13 cellular contexts compared by ENCODE assay signal in genomic region chr9:88258587-88258986, GRCh38.
DNase-seq lines count a peak whose midpoint lies in the region; ATAC-seq and TF ChIP-seq lines count a peak whose summit lies in the region.
"Had no signal": no experiment of that assay in that cellular context is flagged by ENCODE, and none has a peak within 500 bp of the region (broad histone marks: within the 10 kb centered on the region; RNA-seq: fewer than 3 reads in every experiment).

No MANE protein-coding gene starts in this region.

- H3K9me3 ChIP-seq in left lung (no peaks in the 10 kb centered on the region), thoracic aorta (no peaks in the 10 kb centered on the region)

- peaks cover 51% of the 10 kb centered on the region for H3K4me1 Mint-ChIP-seq in endothelial cell (ENCODE audit: unreplicated experiment)

- H3K4me3 ChIP-seq in left lung (no peak overlapping the region), thoracic aorta (peak overlapping the region; percentile 0), brain microvascular endothelial cell (ENCODE audit: low read depth, low read length) (no peak overlapping the region)

- intact Hi-C loops in left lung (cut with DNase I): no loop called here

- DNase-seq in H4 (ENCODE audit: low spot score): peak; percentile 29
- no peak for DNase-seq in endothelial cell (ENCODE audit: low spot score)
- peak in 1 of 2 donors; percentile 46 for DNase-seq in left lung
- DNase-seq in thoracic aorta (ENCODE audit: low spot score): peak; percentile 6
- no peak for DNase-seq in SHP77 (lab: John Stamatoyannopoulos, UW)
- no peak for DNase-seq in activated naive CD4-positive, alpha-beta T cell treated with anti-CD3 and anti-CD28 coated beads, Interleukin-2, amount 50 U/mL, for 72 hours (ENCODE audit: low spot score in 2 of 2)
- no peak for DNase-seq in brain microvascular endothelial cell
- DNase-seq: CD8-positive, alpha-beta T cell; NCI-H1092 treated with DMSO at 0.1 percent for 48 hours; small intestine had no signal

- no peak for TF ChIP-seq CTCF in endothelial cell (IDR thresholded peaks at IDR 0.05; ENCODE audit: unreplicated experiment)
- no peak for TF ChIP-seq CTCF in left lung (IDR thresholded peaks at IDR 0.05)
- TF ChIP-seq CTCF in thoracic aorta (IDR thresholded peaks at IDR 0.05): no peak
- no peak for TF ChIP-seq CTCF in brain microvascular endothelial cell (IDR thresholded peaks at IDR 0.05; ENCODE audit: low read depth, low read length, missing control alignments)

- peaks cover 5% of the 10 kb centered on the region for H3K36me3 Mint-ChIP-seq in endothelial cell (ENCODE audit: low read depth, unreplicated experiment)
- H3K36me3 Mint-ChIP-seq in activated naive CD4-positive, alpha-beta T cell treated with anti-CD3 and anti-CD28 coated beads, Interleukin-2, amount 50 U/mL, for 72 hours: peaks cover 0 to 4% of the 10 kb centered on the region in 2 donors
- H3K36me3 Mint-ChIP-seq: CD8-positive, alpha-beta T cell had no signal

- no peaks in the 10 kb centered on the region for H3K27me3 ChIP-seq in left lung
- H3K27me3 ChIP-seq in thoracic aorta (replicated peaks; ENCODE audit: insufficient read depth): no peaks in the 10 kb centered on the region
- H3K27me3 ChIP-seq in brain microvascular endothelial cell (replicated peaks): no peaks in the 10 kb centered on the region

- in situ Hi-C loops in brain microvascular endothelial cell (cut with HindIII; ENCODE audit: low pct_ligation_motif_present, low sequenced_read_pairs): no loop called here

- H3K4me1 ChIP-seq in left lung (peaks cover 4 to 5% of the 10 kb centered on the region in 2 donors), thoracic aorta (ENCODE audit: control insufficient read depth in 1 of 2, low read depth in 2 of 2) (peaks cover 0 to 20% of the 10 kb centered on the region in 2 donors)

- H3K27ac Mint-ChIP-seq in endothelial cell (ENCODE audit: unreplicated experiment): peak overlapping the region; percentile 97
- H3K27ac Mint-ChIP-seq in activated naive CD4-positive, alpha-beta T cell treated with anti-CD3 and anti-CD28 coated beads, Interleukin-2, amount 50 U/mL, for 72 hours: no peak overlapping the region
- H3K27ac Mint-ChIP-seq: CD8-positive, alpha-beta T cell; T-helper 1 cell treated with Interleukin-12 subunit alpha and Interleukin-12 subunit beta and Interleukin-4 antibody, amounts not matched to agents 30 μg/mL and 1 μg/mL, for 36 hours had no signal

- H3K36me3 ChIP-seq in left lung (no peaks in the 10 kb centered on the region), thoracic aorta (no peaks in the 10 kb centered on the region), brain microvascular endothelial cell (replicated peaks) (no peaks in the 10 kb centered on the region)

- no peak overlapping the region for H3K4me3 Mint-ChIP-seq in endothelial cell (ENCODE audit: unreplicated experiment)
- H3K4me3 Mint-ChIP-seq: CD8-positive, alpha-beta T cell; T-helper 1 cell treated with Interleukin-12 subunit alpha and Interleukin-12 subunit beta and Interleukin-4 antibody, amounts not matched to agents 30 μg/mL and 1 μg/mL, for 36 hours had no signal

- no peaks in the 10 kb centered on the region for H3K9me3 Mint-ChIP-seq in endothelial cell (ENCODE audit: unreplicated experiment)
- peaks cover 0 to 4% of the 10 kb centered on the region in 2 donors for H3K9me3 Mint-ChIP-seq in activated naive CD4-positive, alpha-beta T cell treated with anti-CD3 and anti-CD28 coated beads, Interleukin-2, amount 50 U/mL, for 72 hours

- peak; percentile 70 for ATAC-seq in left lung
- ATAC-seq in thoracic aorta (ENCODE audit: insufficient number of reproducible peaks, low FRiP score, low read depth): no peak
- ATAC-seq in HG03196 (IDR thresholded peaks at IDR 0.05; ENCODE audit: unreplicated experiment): no peak
- ATAC-seq in activated naive CD4-positive, alpha-beta T cell treated with anti-CD3 and anti-CD28 coated beads, Interleukin-2, amount 50 U/mL, for 72 hours: no peak
- ATAC-seq: CD8-positive, alpha-beta T cell had no signal

- H3K27me3 Mint-ChIP-seq in endothelial cell (ENCODE audit: unreplicated experiment): peaks cover 6% of the 10 kb centered on the region

- H3K27ac ChIP-seq in left lung: peak overlapping the region in 1 of 2 donors; percentile 51
- H3K27ac ChIP-seq in thoracic aorta: no peak overlapping the region
- no peak overlapping the region for H3K27ac ChIP-seq in brain microvascular endothelial cell
- H3K27ac ChIP-seq: HL-60 had no signal

Comparison
In these comparisons a context has a peak if more than half of its experiments do, and no peak if none do; other contexts are left out.
1. DNase-seq: peak in H4 (single experiment) and thoracic aorta (single experiment); none in endothelial cell (single experiment), SHP77 (0 of 2), activated naive CD4-positive, alpha-beta T cell treated with anti-CD3 and anti-CD28 coated beads, Interleukin-2, amount 50 U/mL, for 72 hours (0 of 2) and brain microvascular endothelial cell (single experiment).